Comparison of ENCODE assay signal across 8 cellular contexts in genomic region chr3:196081834-196082470, GRCh38. TPM values are rescaled to one million over a fixed set of nuclear protein-coding genes. Genes with fewer than 3 reads are reported as not detected.
DNase-seq lines count a peak whose midpoint lies in the region; FAIRE-seq and TF ChIP-seq lines count a peak whose summit lies in the region.

TSS of gene TFRC (minus strand) at chr3:196082090. CDS start at chr3:196077099, 4,991 bp downstream.

- TF ChIP-seq POLR2A in NB4 (IDR thresholded peaks at IDR 0.05; ENCODE audit: extremely low read depth, insufficient read length), result peak; percentile 99

- H3K4me3 Mint-ChIP-seq in HFFc6, result peak within 1 kb of the TSS; percentile 96
- H3K4me3 Mint-ChIP-seq in activated naive CD4-positive, alpha-beta T cell treated with anti-CD3 and anti-CD28 coated beads for 36 hours, result peak within 1 kb of the TSS; percentile 97

- peak within 1 kb of the TSS; percentile 85 for H3K27ac ChIP-seq in neutrophil

- H3K9me3 Mint-ChIP-seq in HFFc6, result no peaks in the 10 kb centered on the region
- H3K9me3 Mint-ChIP-seq in activated naive CD4-positive, alpha-beta T cell treated with anti-CD3 and anti-CD28 coated beads for 36 hours, result no peaks in the 10 kb centered on the region

- H3K36me3 Mint-ChIP-seq in HFFc6 (ENCODE audit: low read depth), result no peaks in the 10 kb centered on the region
- H3K36me3 Mint-ChIP-seq in activated naive CD4-positive, alpha-beta T cell treated with anti-CD3 and anti-CD28 coated beads for 36 hours (ENCODE audit: low read depth), result peaks cover 32% of the 10 kb centered on the region

- peak within 1 kb of the TSS; percentile 72 for H3K27ac Mint-ChIP-seq in HFFc6
- H3K27ac Mint-ChIP-seq in activated naive CD4-positive, alpha-beta T cell treated with anti-CD3 and anti-CD28 coated beads for 36 hours, result peak within 1 kb of the TSS; percentile 93

- CTCF ChIA-PET in activated naive CD4-positive, alpha-beta T cell treated with anti-CD3 and anti-CD28 coated beads for 36 hours (lab: Charles Lee), result interaction anchor here (1.4 kb wide), 1 partner anchor 8 kb away, joined by 5 read pairs; no protein-coding TSS in a partner anchor

- H3K27me3 Mint-ChIP-seq in HFFc6 (ENCODE audit: insufficient read depth), result peaks cover 6% of the 10 kb centered on the region
- no peaks in the 10 kb centered on the region for H3K27me3 Mint-ChIP-seq in activated naive CD4-positive, alpha-beta T cell treated with anti-CD3 and anti-CD28 coated beads for 36 hours (ENCODE audit: low read depth)

- H3K36me3 ChIP-seq in GM06990 (ENCODE audit: control insufficient read depth, insufficient read depth, low read length) (no peaks in the 10 kb centered on the region; the same call in 1 of the 2 replicates), neutrophil (no peaks in the 10 kb centered on the region)

- H3K27me3 ChIP-seq in GM06990 (replicated peaks; ENCODE audit: control insufficient read depth, insufficient read depth, low read length), result no peaks in the 10 kb centered on the region
- H3K27me3 ChIP-seq in neutrophil, result no peaks in the 10 kb centered on the region

- TF ChIP-seq CTCF in GM06990 (IDR thresholded peaks at IDR 0.05; ENCODE audit: insufficient read depth, low read length, poor library complexity, severe bottlenecking) (no peak), HFFc6 (IDR thresholded peaks at IDR 0.05) (no peak), NB4 (IDR thresholded peaks at IDR 0.05; ENCODE audit: low read depth, low read length) (no peak), neutrophil (IDR thresholded peaks at IDR 0.05) (no peak), subcutaneous adipose tissue (IDR thresholded peaks at IDR 0.05; ENCODE audit: low read depth) (no peak)

- H3K4me1 ChIP-seq in neutrophil (ENCODE audit: control insufficient read depth in 1 of 2, insufficient read depth in 1 of 2, low read depth in 1 of 2, low read length in 1 of 2), result peaks cover 19 to 20% of the 10 kb centered on the region in 2 experiments

- intact Hi-C loops in activated naive CD4-positive, alpha-beta T cell treated with anti-CD3 and anti-CD28 coated beads for 36 hours (cut with micrococcal nuclease), result loop anchor here (1.0 to 10.0 kb wide), 7 partner anchors 30 to 1407 kb away; partner anchors contain the start of genes LSG1 and RNF168

- DNase-seq in GM06990 (ENCODE audit: extremely low read depth, insufficient read length) (peak; percentile 100), HFFc6 (peak; percentile 69), NB4 (ENCODE audit: low read depth) (peak; percentile 97), SK-N-DZ (ENCODE audit: low spot score) (peak; percentile 97), frontal cortex (ENCODE audit: low spot score in 2 of 2) (peak; percentile 98 to 99)
- peak; percentile 96 for DNase-seq in activated naive CD4-positive, alpha-beta T cell treated with anti-CD3 and anti-CD28 coated beads for 36 hours

- peaks cover 17% of the 10 kb centered on the region for H3K4me1 Mint-ChIP-seq in HFFc6 (ENCODE audit: low read depth)
- peaks cover 36% of the 10 kb centered on the region for H3K4me1 Mint-ChIP-seq in activated naive CD4-positive, alpha-beta T cell treated with anti-CD3 and anti-CD28 coated beads for 36 hours (ENCODE audit: low read depth)

- no peak for FAIRE-seq in frontal cortex (lab: Jason Lieb, UNC)

- H3K4me3 ChIP-seq in GM06990 (replicated peaks; ENCODE audit: low read depth, low read length) (peak within 1 kb of the TSS; percentile 73), NB4 (ENCODE audit: low read depth, low read length) (peak within 1 kb of the TSS; percentile 100), neutrophil (ENCODE audit: low read depth in 1 of 2, low read length in 1 of 2) (peak within 1 kb of the TSS; percentile 92 to 97)

- no peaks in the 10 kb centered on the region for H3K9me3 ChIP-seq in neutrophil

RNA-seq across cellular contexts. Expression of gene TFRC, which starts in this region (rescaled TPM):
- 100 to 1,000 TPM; 119 to 144 (median 132) TPM for total RNA-seq in HFFc6 (2021; fragmentation: NEBNext Ultra II Directional; extraction: Animal tissue kit (Norgen Biotek cat#: 25700))
- 113 and 119 TPM in 2 replicates for polyA plus RNA-seq in SK-N-DZ (2014; cell fraction: cytosol; rRNA removed)
- polyA plus RNA-seq in SK-N-DZ (2014; cell fraction: nucleus; rRNA removed), result 107 and 138 TPM in 2 replicates
- 100 to 1,000 TPM; 436 to 442 TPM for total RNA-seq in activated naive CD4-positive, alpha-beta T cell treated with anti-CD3 and anti-CD28 coated beads for 36 hours
- total RNA-seq in frontal cortex (113 TPM), subcutaneous adipose tissue (100 to 1,000 TPM in 2 of 4 donors, 10 to 100 TPM in 2; 47.1 to 546 (median 92.2) TPM)

Comparison
In these comparisons a context has a peak if more than half of its experiments do, and no peak if none do; other contexts are left out.
1. Peak in every context shown above with its lines: DNase-seq, H3K4me3 ChIP-seq and H3K27ac ChIP-seq.